Comparison of ENCODE assay signal across 1 cellular context in the genomic region with DNA sequence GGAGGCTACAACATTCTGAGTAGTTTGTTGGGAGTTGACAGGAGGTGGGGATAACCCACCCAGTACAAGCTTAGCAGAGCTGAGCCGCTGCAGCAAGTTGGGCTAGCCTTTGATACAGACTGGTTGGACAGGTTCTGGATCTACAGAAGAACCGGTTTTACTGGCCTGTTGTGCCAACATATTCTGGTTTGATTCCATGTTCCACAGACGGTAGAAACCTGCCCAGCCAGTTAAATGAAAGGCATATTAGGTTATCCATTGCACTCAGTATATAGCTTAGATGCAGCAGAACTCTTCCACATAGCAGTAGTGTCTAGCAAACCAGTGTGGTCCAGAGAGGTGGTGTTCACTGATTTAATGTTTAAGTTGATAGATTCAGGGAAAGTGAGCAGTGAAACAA.
TF ChIP-seq lines count a peak whose summit lies in the region.

No MANE protein-coding gene starts in this region.

TF ChIP-seq in H1, 55 proteins besides CTCF, POLR2A, EP300 and RAD21 (continued from another document):
- 0 out of 2 replicates have a peak, but pooled peaks have one; percentile 32 for TF ChIP-seq YY1 (IDR thresholded peaks at IDR 0.05; ENCODE audit: low read depth, low read length)
- TF ChIP-seq NANOG (IDR thresholded peaks at IDR 0.05; ENCODE audit: insufficient read depth, low read depth, low read length, poor library complexity, severe bottlenecking), result peak; percentile 45
- TF ChIP-seq JUN (IDR thresholded peaks at IDR 0.05; ENCODE audit: low read depth, low read length), result no peak
- TF ChIP-seq, protein P1, sequence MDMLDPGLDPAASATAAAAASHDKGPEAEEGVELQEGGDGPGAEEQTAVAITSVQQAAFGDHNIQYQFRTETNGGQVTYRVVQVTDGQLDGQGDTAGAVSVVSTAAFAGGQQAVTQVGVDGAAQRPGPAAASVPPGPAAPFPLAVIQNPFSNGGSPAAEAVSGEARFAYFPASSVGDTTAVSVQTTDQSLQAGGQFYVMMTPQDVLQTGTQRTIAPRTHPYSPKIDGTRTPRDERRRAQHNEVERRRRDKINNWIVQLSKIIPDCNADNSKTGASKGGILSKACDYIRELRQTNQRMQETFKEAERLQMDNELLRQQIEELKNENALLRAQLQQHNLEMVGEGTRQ (IDR thresholded peaks at IDR 0.05; ENCODE audit: low read length), result no peak
